12 cellular contexts compared by ENCODE assay signal in the genomic region with DNA sequence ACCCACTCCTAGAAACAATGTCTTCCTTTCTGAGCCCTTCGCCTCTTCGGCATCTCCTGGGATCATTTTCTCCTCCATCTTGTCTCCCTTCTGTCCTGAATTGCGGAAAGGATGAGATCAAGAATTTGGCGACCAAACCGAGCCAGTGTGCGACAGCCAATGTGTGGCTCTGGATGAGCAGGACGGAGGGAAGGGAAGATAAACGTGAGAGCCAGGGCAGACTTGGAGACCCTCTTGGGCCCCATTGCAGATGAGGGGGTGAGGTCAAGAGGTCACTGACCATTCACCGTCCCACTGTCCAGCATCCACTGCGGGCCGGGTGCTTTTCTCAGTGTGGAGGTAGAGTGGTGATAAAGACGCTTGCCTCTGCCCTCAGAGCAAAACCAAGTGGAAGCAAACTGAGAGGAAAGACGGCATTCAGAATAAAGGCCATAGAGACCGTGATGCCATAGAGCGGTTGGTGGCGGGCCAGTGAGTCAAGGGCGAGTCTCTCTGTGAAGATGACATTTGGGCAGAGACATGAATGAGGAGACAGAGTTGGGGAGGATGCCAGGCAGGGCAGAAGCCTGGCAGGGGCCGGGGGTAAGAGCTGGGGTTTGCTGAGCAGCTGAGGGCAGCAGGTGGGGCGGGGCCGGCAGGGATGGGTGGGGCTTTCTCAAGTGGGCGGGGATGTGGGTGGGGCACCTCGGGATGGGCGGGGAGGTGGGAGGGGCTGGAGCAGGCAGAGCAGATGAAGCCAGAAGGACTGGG. TPM values are rescaled to one million over a fixed set of nuclear protein-coding genes. Genes with fewer than 3 reads are reported as not detected.
A peak's percentile ranks its signal among the peaks of the same experiment; 100 is the strongest.
DNase-seq lines count a peak whose midpoint lies in the region; ATAC-seq and TF ChIP-seq lines count a peak whose summit lies in the region.
"Had no signal": no experiment of that assay in that cellular context is flagged by ENCODE, and none has a peak within 500 bp of the region (broad histone marks: within the 10 kb centered on the region; RNA-seq: fewer than 3 reads in every experiment).

No MANE protein-coding gene starts in this region.

- H3K4me1 Mint-ChIP-seq in activated naive CD4-positive, alpha-beta T cell treated with anti-CD3 and anti-CD28 coated beads, Interleukin-2, amount 50 U/mL, for 24 hours = no peaks in the 10 kb centered on the region
- H3K4me1 Mint-ChIP-seq in T-cell = peaks cover 0 to 3% (median 2%) of the 10 kb centered on the region in 3 donors

- peaks cover 6% of the 10 kb centered on the region for H3K9me3 Mint-ChIP-seq in activated naive CD4-positive, alpha-beta T cell treated with anti-CD3 and anti-CD28 coated beads, Interleukin-2, amount 50 U/mL, for 24 hours
- peaks cover 0 to 6% (median 0%) of the 10 kb centered on the region in 3 donors for H3K9me3 Mint-ChIP-seq in T-cell
- H3K9me3 Mint-ChIP-seq: HFFc6 had no signal

- no peaks in the 10 kb centered on the region for H3K36me3 ChIP-seq in testis (ENCODE audit: low read depth, missing control alignments)

- TF ChIP-seq POLR2A in erythroblast (IDR thresholded peaks at IDR 0.05; ENCODE audit: low read length) (no peak), testis (IDR thresholded peaks at IDR 0.05) (no peak)

- peaks cover 1% of the 10 kb centered on the region for H3K36me3 Mint-ChIP-seq in activated naive CD4-positive, alpha-beta T cell treated with anti-CD3 and anti-CD28 coated beads, Interleukin-2, amount 50 U/mL, for 24 hours
- no peaks in the 10 kb centered on the region for H3K36me3 Mint-ChIP-seq in T-cell

- ATAC-seq in GM19397 (IDR thresholded peaks at IDR 0.05; ENCODE audit: unreplicated experiment) (no peak), T-cell (replicated peaks in 1 of 4) (no peak)

- H3K4me3 ChIP-seq in testis = no peak overlapping the region

- no peaks in the 10 kb centered on the region for H3K9me3 ChIP-seq in testis

- no peak overlapping the region for H3K27ac ChIP-seq in testis

- CTCF ChIA-PET in T-cell (lab: Charles Lee) = no interaction called here

- H3K4me3 Mint-ChIP-seq in activated naive CD4-positive, alpha-beta T cell treated with anti-CD3 and anti-CD28 coated beads, Interleukin-2, amount 50 U/mL, for 24 hours = no peak overlapping the region
- no peak overlapping the region for H3K4me3 Mint-ChIP-seq in T-cell
- H3K4me3 Mint-ChIP-seq: HFFc6 had no signal

- WGBS in testis, 2 donors = 84 to 91% methylated on average over 21 to 23 of the region's 23 CpGs

- no peaks in the 10 kb centered on the region for H3K27me3 Mint-ChIP-seq in activated naive CD4-positive, alpha-beta T cell treated with anti-CD3 and anti-CD28 coated beads, Interleukin-2, amount 50 U/mL, for 24 hours
- H3K27me3 Mint-ChIP-seq in T-cell = peaks cover 0 to 2% of the 10 kb centered on the region in 2 donors

- peak overlapping the region; percentile 17 for H3K27ac Mint-ChIP-seq in activated naive CD4-positive, alpha-beta T cell treated with anti-CD3 and anti-CD28 coated beads, Interleukin-2, amount 50 U/mL, for 24 hours
- no peak overlapping the region for H3K27ac Mint-ChIP-seq in T-cell
- H3K27ac Mint-ChIP-seq: HFFc6 had no signal

- DNase-seq in activated naive CD4-positive, alpha-beta T cell (lab: John Stamatoyannopoulos, UW) = no peak
- DNase-seq in NCI-H69 (lab: John Stamatoyannopoulos, UW) = peak; percentile 44
- DNase-seq in erythroblast (lab: John Stamatoyannopoulos, UW) = peak; percentile 23 to 47
- peak; percentile 30 for DNase-seq in testis
- no peak for DNase-seq in T-cell
- DNase-seq in activated CD4-positive, CD25-positive, alpha-beta regulatory T cell (lab: John Stamatoyannopoulos, UW) = no peak
- DNase-seq: activated T-cell treated with anti-CD3 and anti-CD28 coated beads for 4 hours, HFFc6, NCI-H1092 treated with DMSO at 0.1 percent for 48 hours, NCI-H446 treated with DMSO at 0.1 percent for 48 hours had no signal

- intact Hi-C loops in testis (cut with DNase I; ENCODE audit: low total_unique reads) = no loop called here

- POLR2A ChIA-PET in T-cell (lab: Charles Lee) = no interaction called here

- TF ChIP-seq CTCF in testis (IDR thresholded peaks at IDR 0.05) = no peak

- H3K27me3 ChIP-seq in testis = no peaks in the 10 kb centered on the region

- no peaks in the 10 kb centered on the region for H3K4me1 ChIP-seq in testis

RNA-seq across cellular contexts. Expression of a gene that starts 55.6 kb away (rescaled TPM):
- 10 to 100 TPM; 42.2 to 48.7 TPM for total RNA-seq in testis
- polyA plus RNA-seq in testis (ENCODE audit: insufficient read depth, low read depth, low replicate concordance) = 77.2 TPM
- 10 to 100 TPM; 20.1 to 34.1 (median 28.3) TPM for total RNA-seq in T-cell

Comparison
In these comparisons a context has a peak if more than half of its experiments do, and no peak if none do; other contexts are left out.
1. DNase-seq: peak in NCI-H69 (single experiment), erythroblast (2 of 2) and testis (single experiment); none in activated naive CD4-positive, alpha-beta T cell (0 of 4), T-cell (0 of 34) and activated CD4-positive, CD25-positive, alpha-beta regulatory T cell (0 of 4).